ENCODE assay signal across 20 cellular contexts in the genomic region with DNA sequence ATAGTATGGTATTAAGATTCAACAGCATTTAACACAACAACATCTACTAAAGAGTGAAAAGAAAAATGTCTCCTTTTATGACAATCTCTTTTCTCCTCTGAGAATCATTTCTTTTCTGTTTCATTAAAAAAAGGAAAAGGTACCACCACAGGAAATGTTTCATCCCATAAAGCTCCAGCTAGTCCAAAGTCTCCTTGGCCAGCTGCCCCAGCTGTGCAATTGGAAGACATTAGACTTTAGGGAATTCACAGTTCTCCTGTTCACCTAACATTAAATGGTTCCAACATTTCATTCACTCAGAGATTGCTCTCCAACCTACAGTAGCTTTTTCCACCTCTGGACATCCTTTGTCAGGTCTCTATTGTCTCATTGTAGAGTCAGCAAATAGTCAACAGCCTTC.
A peak's percentile ranks its signal among the peaks of the same experiment; 100 is the strongest.
DNase-seq lines count a peak whose midpoint lies in the region; ATAC-seq, FAIRE-seq and TF ChIP-seq lines count a peak whose summit lies in the region.
"Had no signal": no experiment of that assay in that cellular context is flagged by ENCODE, and none has a peak within 500 bp of the region (broad histone marks: within the 10 kb centered on the region; RNA-seq: fewer than 3 reads in every experiment).

No MANE protein-coding gene starts in this region.

- DNase-seq in HepG2 (ENCODE audit: low spot score) (no peak), left lobe of liver (ENCODE audit: low spot score) (peak; percentile 47), NCI-H1694 treated with DMSO at 0.1 percent for 48 hours (lab: John Stamatoyannopoulos, UW) (no peak), heart right ventricle (no peak)
- DNase-seq: AML-193; Caco-2; Calu3; CD4-positive, alpha-beta T cell; CD8-positive, alpha-beta T cell; DMS79 treated with DMSO at 0.1 percent for 48 hours had no signal

- no peaks in the 10 kb centered on the region for H4K20me1 ChIP-seq in HepG2 (ENCODE audit: insufficient read depth, low read length)
- H4K20me1 ChIP-seq: BLaER1 treated with 17β-estradiol and CSF1 and Interleukin-3, amounts not matched to agents 10 nM and 100 nM had no signal

- TF ChIP-seq EP300 in HepG2 (IDR thresholded peaks at IDR 0.05; ENCODE audit: low read depth in 2 of 2, low read length in 2 of 2): no peak
- TF ChIP-seq EP300 in HepG2 (CRISPR knock-in tag; IDR thresholded peaks at IDR 0.05; ENCODE audit: borderline replicate concordance): no peak

- TF ChIP-seq RAD21 in liver (IDR thresholded peaks at IDR 0.05) (no peak), HepG2 (CRISPR knock-in tag; IDR thresholded peaks at IDR 0.05) (no peak)

- FAIRE-seq in HepG2 (lab: Jason Lieb, UNC): no peak
- FAIRE-seq: A549, D721Med, G401.6, GM12878, GM12892, GM18507 had no signal

- no peak overlapping the region for H2AFZ ChIP-seq in HepG2 (ENCODE audit: low read length)

- no peak overlapping the region for H3K4me2 ChIP-seq in HepG2 (ENCODE audit: low read depth, low read length)
- H3K4me2 ChIP-seq: A549; BLaER1 treated with 17β-estradiol and CSF1 and Interleukin-3, amounts not matched to agents 10 nM and 100 nM had no signal

- intact Hi-C loops in HepG2 (cut with micrococcal nuclease; ENCODE audit: unreplicated experiment) (no loop called here), heart right ventricle (cut with DNase I) (loop anchor here in 1 of 10 donors (10.0 kb wide), 1 partner anchor 773 kb away; no protein-coding TSS in a partner anchor)

- H3K27me3 ChIP-seq in liver (ENCODE audit: control insufficient read depth in 4 of 4, insufficient read depth in 4 of 4, low read length in 3 of 4): peaks cover 0 to 3% (median 0%) of the 10 kb centered on the region in 4 donors
- peaks cover 0 to 8% of the 10 kb centered on the region in 2 experiments; a peak in 1 of 5 replicates for H3K27me3 ChIP-seq in HepG2 (ENCODE audit: control insufficient read depth in 1 of 2, insufficient read depth in 2 of 2, low read length in 2 of 2)
- peaks cover 0 to 32% (median 16%) of the 10 kb centered on the region in 7 donors for H3K27me3 ChIP-seq in heart right ventricle
- H3K27me3 ChIP-seq: BLaER1 treated with 17β-estradiol and CSF1 and Interleukin-3, amounts not matched to agents 10 nM and 100 nM had no signal

- TF ChIP-seq POLR2A in HepG2 (IDR thresholded peaks at IDR 0.05; ENCODE audit: insufficient read depth in 1 of 2, low read depth in 2 of 2, low read length in 2 of 2): no peak

- POLR2A ChIA-PET in HepG2 (lab: Yijun Ruan, JAX): no interaction called here

- H3K36me3 ChIP-seq in liver (ENCODE audit: control insufficient read depth in 4 of 4, insufficient read depth in 3 of 4, low read depth in 1 of 4, low read length in 3 of 4): no peaks in the 10 kb centered on the region
- no peaks in the 10 kb centered on the region for H3K36me3 ChIP-seq in HepG2 (replicated peaks in 1 of 2; ENCODE audit: control insufficient read depth in 1 of 2, insufficient read depth in 2 of 2, low read length in 2 of 2)
- no peaks in the 10 kb centered on the region for H3K36me3 ChIP-seq in heart right ventricle
- H3K36me3 ChIP-seq: BLaER1 treated with 17β-estradiol and CSF1 and Interleukin-3, amounts not matched to agents 10 nM and 100 nM had no signal

- H3K9me3 ChIP-seq in liver (ENCODE audit: control insufficient read depth in 4 of 4, low read length in 3 of 4) (peaks cover 0 to 5% (median 0%) of the 10 kb centered on the region in 4 donors), HepG2 (ENCODE audit: low read length) (peaks cover 19% of the 10 kb centered on the region), heart right ventricle (peaks cover 0 to 37% (median 21%) of the 10 kb centered on the region in 11 donors)

- in situ Hi-C loops in HepG2 (cut with HindIII; ENCODE audit: extremely low pct_ligation_motif_present, low pct_unique_long_range_greater_than_20kb): loop anchor here (25.0 kb wide), 1 partner anchor 1106 kb away; no protein-coding TSS in a partner anchor

- TF ChIP-seq CTCF in liver (IDR thresholded peaks at IDR 0.05; ENCODE audit: low read depth, low read length, missing input control) (no peak), HepG2 (CRISPR knock-in tag; IDR thresholded peaks at IDR 0.05) (no peak), heart right ventricle (IDR thresholded peaks at IDR 0.05) (no peak)

- no peak for ATAC-seq in HepG2
- ATAC-seq in left lobe of liver: peak; percentile 67
- ATAC-seq in heart right ventricle: no peak
- ATAC-seq: A549; CD8-positive, alpha-beta T cell; GM12878 had no signal

- H3K4me3 ChIP-seq in liver (ENCODE audit: low read depth in 1 of 3, low read length in 3 of 3) (no peak overlapping the region), HepG2 (replicated peaks in 1 of 3; ENCODE audit: insufficient read depth in 1 of 3, low read depth in 2 of 3, low read length in 3 of 3) (no peak overlapping the region), heart right ventricle (no peak overlapping the region)
- H3K4me3 ChIP-seq: A549; BLaER1 treated with 17β-estradiol and CSF1 and Interleukin-3, amounts not matched to agents 10 nM and 100 nM; GM12878 had no signal

- H3K4me1 ChIP-seq in liver (ENCODE audit: control insufficient read depth in 4 of 4, insufficient read depth in 4 of 4, low read length in 3 of 4): peaks cover 0 to 1% (median 0%) of the 10 kb centered on the region in 4 donors
- no peaks in the 10 kb centered on the region for H3K4me1 ChIP-seq in HepG2 (ENCODE audit: insufficient read depth, low read length)
- no peaks in the 10 kb centered on the region for H3K4me1 ChIP-seq in heart right ventricle
- H3K4me1 ChIP-seq: A549; BLaER1 treated with 17β-estradiol and CSF1 and Interleukin-3, amounts not matched to agents 10 nM and 100 nM had no signal

- H3K9ac ChIP-seq in liver (ENCODE audit: low read depth in 1 of 2, low read length in 2 of 2) (no peak overlapping the region), HepG2 (ENCODE audit: insufficient read depth, low read depth, low read length) (no peak overlapping the region)
- H3K9ac ChIP-seq: BLaER1 treated with 17β-estradiol and CSF1 and Interleukin-3, amounts not matched to agents 10 nM and 100 nM had no signal

- no TSS peak for BruUV-seq in HepG2 (replicated peaks; lab: Mats Ljungman, UMichigan)

- no peak overlapping the region for H3K27ac ChIP-seq in liver (ENCODE audit: low read depth in 1 of 2, low read length in 2 of 2)
- no peak overlapping the region for H3K27ac ChIP-seq in HepG2 (ENCODE audit: extremely low read length, insufficient read depth, low read length)
- no peak overlapping the region for H3K27ac ChIP-seq in heart right ventricle
- H3K27ac ChIP-seq: 22Rv1; A549; BLaER1 treated with 17β-estradiol and CSF1 and Interleukin-3, amounts not matched to agents 10 nM and 100 nM; C4-2B had no signal

- CTCF ChIA-PET in HepG2 (lab: Yijun Ruan, JAX; ENCODE audit: low intra/inter-chr PET ratio, low total read pairs): no interaction called here

- no peaks in the 10 kb centered on the region for H3K79me2 ChIP-seq in HepG2 (ENCODE audit: insufficient read depth, low read length)

TF ChIP-seq in liver, 16 proteins besides CTCF, POLR2A, EP300 and RAD21:
- TF ChIP-seq HNF4A (conservative IDR thresholded peaks at IDR 0.05) (peak; percentile 55 to 68), HNF4G (IDR thresholded peaks at IDR 0.05) (peak; percentile 10), RXRA (IDR thresholded peaks at IDR 0.05) (no peak)

TF ChIP-seq in HepG2, 621 proteins besides CTCF, POLR2A, EP300 and RAD21:
- TF ChIP-seq ZNF879 (CRISPR knock-in tag; IDR thresholded peaks at IDR 0.05): no peak
